19 cellular contexts compared by ENCODE assay signal in the genomic region with DNA sequence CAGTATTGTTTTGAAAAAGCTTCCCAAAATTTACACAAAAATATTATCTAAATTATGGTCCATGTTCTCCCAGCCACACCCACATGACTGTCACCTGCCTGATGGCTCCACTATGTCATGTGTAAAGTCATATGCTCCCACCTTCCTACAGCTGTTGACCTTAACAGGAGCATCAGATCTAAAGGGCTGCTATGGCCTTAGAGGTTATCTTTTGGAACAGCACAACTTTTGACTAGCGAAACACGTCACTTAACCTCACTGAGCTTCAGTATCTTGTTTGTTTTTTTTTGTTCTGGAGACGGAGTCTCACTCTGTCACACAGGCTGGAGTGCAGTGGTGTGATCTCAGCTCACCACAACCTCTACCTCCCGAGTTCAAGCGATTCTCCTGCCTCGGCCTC.
DNase-seq lines count a peak whose midpoint lies in the region; ATAC-seq, FAIRE-seq and TF ChIP-seq lines count a peak whose summit lies in the region.
"Had no signal": no experiment of that assay in that cellular context is flagged by ENCODE, and none has a peak within 500 bp of the region (broad histone marks: within the 10 kb centered on the region; RNA-seq: fewer than 3 reads in every experiment).

No MANE protein-coding gene starts in this region.

- intact Hi-C loops in gastrocnemius medialis (cut with DNase I; ENCODE audit: low total_unique reads) = no loop called here

- H3K4me1 ChIP-seq in astrocyte (ENCODE audit: insufficient read depth, low read length) (peaks cover 10% of the 10 kb centered on the region), gastrocnemius medialis (peaks cover 25 to 35% of the 10 kb centered on the region in 2 donors), smooth muscle cell (ENCODE audit: low read depth) (no peaks in the 10 kb centered on the region)
- H3K4me1 ChIP-seq: BLaER1 had no signal

- H4K20me1 ChIP-seq in astrocyte (ENCODE audit: insufficient read depth, low read length) = no peaks in the 10 kb centered on the region
- no peaks in the 10 kb centered on the region for H4K20me1 ChIP-seq in smooth muscle cell (ENCODE audit: low read depth)
- H4K20me1 ChIP-seq: BLaER1 had no signal

- no peaks in the 10 kb centered on the region for H3K9me3 Mint-ChIP-seq in astrocyte (ENCODE audit: unreplicated experiment)
- H3K9me3 Mint-ChIP-seq: CD4-positive, alpha-beta memory T cell; HFFc6 had no signal

- H3K4me3 ChIP-seq in astrocyte (ENCODE audit: insufficient read depth, low read depth, low read length) = no peak overlapping the region
- no peak overlapping the region for H3K4me3 ChIP-seq in gastrocnemius medialis
- no peak overlapping the region for H3K4me3 ChIP-seq in smooth muscle cell
- H3K4me3 ChIP-seq: BLaER1, GM12878 had no signal

- H3K79me2 ChIP-seq in astrocyte (ENCODE audit: insufficient read depth, low read length) = no peaks in the 10 kb centered on the region
- H3K79me2 ChIP-seq in smooth muscle cell (ENCODE audit: low read depth) = no peaks in the 10 kb centered on the region

- H3K4me2 ChIP-seq in astrocyte (ENCODE audit: low read length) (no peak overlapping the region), smooth muscle cell (no peak overlapping the region)
- H3K4me2 ChIP-seq: BLaER1 had no signal

- TF ChIP-seq CTCF in astrocyte (IDR thresholded peaks at IDR 0.05; ENCODE audit: insufficient read depth, low read depth, low read length) (no peak), gastrocnemius medialis (IDR thresholded peaks at IDR 0.05 in 4 of 5, conservative IDR thresholded peaks at IDR 0.05 in 1 of 5) (no peak), smooth muscle cell (IDR thresholded peaks at IDR 0.05; ENCODE audit: borderline replicate concordance, insufficient read depth, poor library complexity, severe bottlenecking) (no peak)

- no peaks in the 10 kb centered on the region for H3K27me3 Mint-ChIP-seq in astrocyte (ENCODE audit: low read depth, unreplicated experiment)
- H3K27me3 Mint-ChIP-seq: CD4-positive, alpha-beta memory T cell had no signal

- no peak overlapping the region for H3K4me3 Mint-ChIP-seq in astrocyte (ENCODE audit: unreplicated experiment)
- H3K4me3 Mint-ChIP-seq: CD14-positive monocyte; CD4-positive, alpha-beta memory T cell; HFFc6 had no signal

- H3K36me3 ChIP-seq in astrocyte (ENCODE audit: insufficient read depth, low read length) = peaks cover 10% of the 10 kb centered on the region
- H3K36me3 ChIP-seq in gastrocnemius medialis = peaks cover 0 to 30% of the 10 kb centered on the region in 2 donors
- H3K36me3 ChIP-seq in smooth muscle cell (ENCODE audit: low read depth) = peaks cover under 1% of the 10 kb centered on the region

- H2AFZ ChIP-seq in astrocyte (ENCODE audit: low read depth, low read length) = no peak overlapping the region
- no peak overlapping the region for H2AFZ ChIP-seq in smooth muscle cell (ENCODE audit: low read depth)

- H3K9ac ChIP-seq in astrocyte (ENCODE audit: low read length) = no peak overlapping the region
- H3K9ac ChIP-seq in smooth muscle cell (ENCODE audit: low read depth) = no peak overlapping the region
- H3K9ac ChIP-seq: BLaER1 had no signal

- in situ Hi-C loops in gastrocnemius medialis (cut with MboI; ENCODE audit: low sequenced_read_pairs in 4 of 4) = no loop called here

- H3K27me3 ChIP-seq in astrocyte (ENCODE audit: insufficient read depth, low read length) (no peaks in the 10 kb centered on the region), gastrocnemius medialis (no peaks in the 10 kb centered on the region), smooth muscle cell (ENCODE audit: low read depth) (no peaks in the 10 kb centered on the region)
- H3K27me3 ChIP-seq: BLaER1 had no signal

- H3F3A ChIP-seq in smooth muscle cell (ENCODE audit: low read depth) = peaks cover 4% of the 10 kb centered on the region

- peak overlapping the region; percentile 72 for H3K27ac Mint-ChIP-seq in astrocyte (ENCODE audit: unreplicated experiment)
- H3K27ac Mint-ChIP-seq: HFFc6 had no signal

- peak; percentile 10 for ATAC-seq in left lobe of liver
- ATAC-seq in gastrocnemius medialis = no peak
- ATAC-seq: GM12878, HCT116, HepG2 had no signal

- peak; percentile 11 for DNase-seq in Daoy (ENCODE audit: low read depth)
- DNase-seq in astrocyte (ENCODE audit: low read depth) = no peak
- no peak for DNase-seq in left lobe of liver (ENCODE audit: low spot score)
- no peak for DNase-seq in gastrocnemius medialis
- no peak for DNase-seq in activated CD4-positive, alpha-beta T cell treated with anti-CD3 and anti-CD28 coated beads, Interleukin-2, amount 50 U/mL, for 1 hour
- DNase-seq in smooth muscle cell (lab: John Stamatoyannopoulos, UW; ENCODE audit: unreplicated experiment) = no peak
- DNase-seq in activated naive CD4-positive, alpha-beta T cell (lab: John Stamatoyannopoulos, UW) = no peak
- DNase-seq: 8988T; CD4-positive, alpha-beta memory T cell; DMS79 treated with DMSO at 0.1 percent for 48 hours; EL; GOT3; H7; HFFc6 had no signal

- peaks cover 5% of the 10 kb centered on the region for H3K36me3 Mint-ChIP-seq in astrocyte (ENCODE audit: low read depth, unreplicated experiment)

- H3K9me3 ChIP-seq in astrocyte (ENCODE audit: insufficient read depth, low read depth, low read length) (no peaks in the 10 kb centered on the region), gastrocnemius medialis (no peaks in the 10 kb centered on the region), smooth muscle cell (replicated peaks; ENCODE audit: low read depth) (no peaks in the 10 kb centered on the region)
- H3K9me3 ChIP-seq: BLaER1 had no signal

- no peak for TF ChIP-seq POLR2A in gastrocnemius medialis (IDR thresholded peaks at IDR 0.05)

- WGBS in smooth muscle cell (ENCODE audit: low lambda C conversion rate) = 95% methylated on average over 6 of the region's 6 CpGs

- FAIRE-seq in astrocyte (lab: Jason Lieb, UNC) = no peak
- FAIRE-seq: GM12878, HepG2 had no signal

- H3K4me1 Mint-ChIP-seq in astrocyte (ENCODE audit: low read depth, unreplicated experiment) = peaks cover 8% of the 10 kb centered on the region
- H3K4me1 Mint-ChIP-seq: CD14-positive monocyte had no signal

- no peak overlapping the region for H3K27ac ChIP-seq in astrocyte (ENCODE audit: low read depth, low read length)
- peak overlapping the region; percentile 70 to 84 (median 76) for H3K27ac ChIP-seq in gastrocnemius medialis
- H3K27ac ChIP-seq in smooth muscle cell (ENCODE audit: low read depth) = no peak overlapping the region
- H3K27ac ChIP-seq: BLaER1 had no signal

Comparison
In these comparisons a context has a peak if more than half of its experiments do, and no peak if none do; other contexts are left out.
1. H3K27ac ChIP-seq: peak in gastrocnemius medialis (4 of 4); none in astrocyte (single experiment) and smooth muscle cell (single experiment).